In genomic region chr6:101011165-101011564, GRCh38 we compare ENCODE assay signal across 7 cellular contexts.
A peak's percentile ranks its signal among the peaks of the same experiment; 100 is the strongest.
DNase-seq lines count a peak whose midpoint lies in the region; ATAC-seq and TF ChIP-seq lines count a peak whose summit lies in the region.

No MANE protein-coding gene starts in this region.

- peak overlapping the region; percentile 70 to 73 for H3K4me3 Mint-ChIP-seq in effector memory CD8-positive, alpha-beta T cell
- no peak overlapping the region for H3K4me3 Mint-ChIP-seq in mesothelial cell of epicardium

- H3K27ac ChIP-seq in substantia nigra (ENCODE audit: low read depth, low read length, poor library complexity, severe bottlenecking) (no peak overlapping the region), WERI-Rb-1 (no peak overlapping the region)

- H3K36me3 ChIP-seq in WERI-Rb-1 = no peaks in the 10 kb centered on the region

- no peaks in the 10 kb centered on the region for H3K27me3 Mint-ChIP-seq in effector memory CD8-positive, alpha-beta T cell
- peaks cover 2% of the 10 kb centered on the region for H3K27me3 Mint-ChIP-seq in mesothelial cell of epicardium (ENCODE audit: low read depth)

- no peak for DNase-seq in effector memory CD8-positive, alpha-beta T cell
- DNase-seq in substantia nigra (lab: John Stamatoyannopoulos, UW) = no peak
- DNase-seq in WERI-Rb-1 = no peak
- no peak for DNase-seq in mesothelial cell of epicardium (ENCODE audit: low spot score in 2 of 2, unreplicated experiment in 2 of 2)

- ATAC-seq in GM18517 (IDR thresholded peaks at IDR 0.05; ENCODE audit: unreplicated experiment) (peak; percentile 97), GM21515 (IDR thresholded peaks at IDR 0.05; ENCODE audit: unreplicated experiment) (peak; percentile 97), HG03575 (IDR thresholded peaks at IDR 0.05; ENCODE audit: extremely low read depth, insufficient number of reproducible peaks, low FRiP score, unreplicated experiment) (peak; percentile 86)
- ATAC-seq in effector memory CD8-positive, alpha-beta T cell (replicated peaks) = peak; percentile 69

- TF ChIP-seq CTCF in WERI-Rb-1 (IDR thresholded peaks at IDR 0.05; ENCODE audit: low read depth, low read length) (no peak), mesothelial cell of epicardium (IDR thresholded peaks at IDR 0.05; ENCODE audit: unreplicated experiment) (no peak)

- H3K9me3 Mint-ChIP-seq in effector memory CD8-positive, alpha-beta T cell = no peaks in the 10 kb centered on the region
- no peaks in the 10 kb centered on the region for H3K9me3 Mint-ChIP-seq in mesothelial cell of epicardium

- H3K27ac Mint-ChIP-seq in effector memory CD8-positive, alpha-beta T cell = peak overlapping the region; percentile 78 to 79
- H3K27ac Mint-ChIP-seq in mesothelial cell of epicardium = no peak overlapping the region

- H3K36me3 Mint-ChIP-seq in effector memory CD8-positive, alpha-beta T cell (ENCODE audit: insufficient read depth) = no peaks in the 10 kb centered on the region
- no peaks in the 10 kb centered on the region for H3K36me3 Mint-ChIP-seq in mesothelial cell of epicardium

- no peaks in the 10 kb centered on the region for H3K27me3 ChIP-seq in WERI-Rb-1 (ENCODE audit: insufficient read depth, low read depth, severe bottlenecking)

- H3K9me3 ChIP-seq in WERI-Rb-1 (ENCODE audit: severe bottlenecking) = no peaks in the 10 kb centered on the region

- H3K4me3 ChIP-seq in WERI-Rb-1 (ENCODE audit: low read depth, low read length) = no peak overlapping the region

- peaks cover 11 to 14% of the 10 kb centered on the region in 2 donors for H3K4me1 Mint-ChIP-seq in effector memory CD8-positive, alpha-beta T cell (ENCODE audit: low read depth in 2 of 2)
- peaks cover 6% of the 10 kb centered on the region for H3K4me1 Mint-ChIP-seq in mesothelial cell of epicardium
